17 cellular contexts compared by ENCODE assay signal in the genomic region with DNA sequence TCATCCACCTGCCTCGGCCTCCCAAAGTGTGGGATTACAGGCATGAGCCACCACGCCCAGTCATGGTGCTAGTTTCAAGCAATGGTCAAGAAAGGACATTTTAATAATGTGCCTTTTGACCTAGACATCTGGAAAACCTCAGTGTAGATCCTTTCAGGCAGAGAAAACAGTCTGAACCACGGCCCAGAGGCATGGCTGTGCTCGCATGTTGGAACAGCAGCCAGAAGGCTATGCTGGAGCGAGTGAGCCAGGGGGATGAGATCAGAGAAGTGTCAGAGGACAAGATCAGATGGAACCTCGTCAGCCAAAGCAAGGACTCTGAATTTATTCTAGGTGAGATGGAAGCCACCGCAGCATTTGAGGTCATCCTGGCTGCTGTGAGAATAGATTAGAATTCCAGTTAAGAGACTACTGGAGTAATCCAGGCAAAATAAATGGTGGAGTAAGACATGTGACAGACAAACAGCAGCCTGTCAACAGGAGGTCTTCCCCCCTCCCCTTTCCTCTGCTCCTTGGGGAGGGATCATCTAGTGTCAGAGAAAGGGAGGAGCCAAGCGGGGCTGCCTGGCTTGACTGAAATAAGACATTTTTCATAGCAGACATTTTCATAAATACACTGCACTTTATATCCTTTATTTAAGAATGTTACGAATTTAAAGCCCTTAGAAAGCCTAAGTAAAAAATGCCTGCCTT. TPM values are rescaled to one million over a fixed set of nuclear protein-coding genes. Genes with fewer than 3 reads are reported as not detected.
DNase-seq lines count a peak whose midpoint lies in the region; ATAC-seq, FAIRE-seq and TF ChIP-seq lines count a peak whose summit lies in the region.
"Had no signal": no experiment of that assay in that cellular context is flagged by ENCODE, and none has a peak within 500 bp of the region (broad histone marks: within the 10 kb centered on the region; RNA-seq: fewer than 3 reads in every experiment).

No MANE protein-coding gene starts in this region.

- no peaks in the 10 kb centered on the region for H3K9me3 ChIP-seq in K562 (replicated peaks; ENCODE audit: control insufficient read depth, insufficient read depth, low read depth, low read length)
- H3K9me3 ChIP-seq in psoas muscle: no peaks in the 10 kb centered on the region

- H3K4me3 ChIP-seq in K562 (no peak overlapping the region), psoas muscle (no peak overlapping the region)
- H3K4me3 ChIP-seq: dorsolateral prefrontal cortex had no signal

- H3K4me1 ChIP-seq in K562 (replicated peaks in 1 of 2; ENCODE audit: control insufficient read depth in 2 of 2, insufficient read depth in 2 of 2, low read length in 2 of 2) (peaks cover 5 to 13% of the 10 kb centered on the region in 2 experiments; a peak in 4 of 5 replicates), psoas muscle (no peaks in the 10 kb centered on the region)

- peak overlapping the region; percentile 30 for H3K4me2 ChIP-seq in K562 (ENCODE audit: insufficient read depth, low read length)

- H3K27ac ChIP-seq in K562 (ENCODE audit: extremely low read depth, low read depth, low read length) (0 out of 3 replicates have a peak overlapping the region, but pooled peaks have one; percentile 40), psoas muscle (no peak overlapping the region)
- H3K27ac ChIP-seq: dorsolateral prefrontal cortex had no signal

- peak; percentile 83 for ATAC-seq in K562
- peak; percentile 82 to 89 for ATAC-seq in left cardiac atrium
- peak in 3 of 4 donors; percentile 48 to 63 (median 54) for ATAC-seq in psoas muscle
- ATAC-seq in GM21529 (IDR thresholded peaks at IDR 0.05; ENCODE audit: unreplicated experiment): no peak
- ATAC-seq: natural killer cell had no signal

- no peak for TF ChIP-seq EP300 in K562 (IDR thresholded peaks at IDR 0.05; ENCODE audit: low read length)

- DNase-seq in ELF-1 (ENCODE audit: low read depth, low spot score) (peak; percentile 18), K562 (ENCODE audit: extremely low read depth in 1 of 4, low spot score in 3 of 4) (peak in 2 of 4 experiments; percentile 18 to 35), left cardiac atrium (peak; percentile 33), psoas muscle (peak; percentile 55 to 58), epidermal melanocyte (ENCODE audit: insufficient read length, low spot score) (no peak), DMS153 treated with DMSO at 0.1 percent for 48 hours (lab: John Stamatoyannopoulos, UW; ENCODE audit: unreplicated experiment) (no peak), amygdala (lab: John Stamatoyannopoulos, UW) (no peak)
- DNase-seq: activated CD4-positive, alpha-beta T cell treated with anti-CD3 and anti-CD28 coated beads for 1 hour; activated naive CD4-positive, alpha-beta T cell; dorsolateral prefrontal cortex; Kasumi-1; natural killer cell; NCI-H1105 treated with DMSO at 0.1 percent for 48 hours; SHP77 treated with DMSO at 0.1 percent for 48 hours had no signal

- no peaks in the 10 kb centered on the region for H4K20me1 ChIP-seq in K562 (replicated peaks; ENCODE audit: control insufficient read depth, insufficient read depth, low read length)

- no TSS peak for BruUV-seq in K562 (replicated peaks; lab: Mats Ljungman, UMichigan)

- no peak for TF ChIP-seq CTCF in K562 (IDR thresholded peaks at IDR 0.05 in 2 of 3, conservative IDR thresholded peaks at IDR 0.05 in 1 of 3; ENCODE audit: insufficient read depth in 2 of 3, low read depth in 1 of 3, low read length in 3 of 3)
- TF ChIP-seq CTCF in psoas muscle (IDR thresholded peaks at IDR 0.05): no peak

- TF ChIP-seq RAD21 in K562 (CRISPR knock-in tag; conservative IDR thresholded peaks at IDR 0.05 in 1 of 2, IDR thresholded peaks at IDR 0.05 in 1 of 2): no peak

- POLR2A ChIA-PET in K562 (lab: Yijun Ruan, JAX): no interaction called here

- H3K79me2 ChIP-seq in K562 (ENCODE audit: control insufficient read depth, insufficient read depth, low read length): no peaks in the 10 kb centered on the region

- no peak for FAIRE-seq in K562 (lab: Jason Lieb, UNC)
- FAIRE-seq: H54 had no signal

- intact Hi-C loops in K562 (cut with micrococcal nuclease) (no loop called here), left cardiac atrium (cut with DNase I) (no loop called here), psoas muscle (cut with DNase I) (no loop called here)

- in situ Hi-C loops in K562 (cut with MboI): no loop called here

- peak overlapping the region; percentile 72 for H2AFZ ChIP-seq in K562 (ENCODE audit: low read depth, low read length)

- TF ChIP-seq POLR2A in K562 (conservative IDR thresholded peaks at IDR 0.05): no peak

- CTCF ChIA-PET in K562 (lab: Yijun Ruan, JAX; ENCODE audit: low intra/inter-chr PET ratio): no interaction called here

- H3K27me3 ChIP-seq in K562 (ENCODE audit: control insufficient read depth in 2 of 2, insufficient read depth in 2 of 2, low read length in 2 of 2): no peaks in the 10 kb centered on the region
- H3K27me3 ChIP-seq in psoas muscle (ENCODE audit: insufficient read depth in 3 of 3, low read length in 2 of 3): no peaks in the 10 kb centered on the region
- H3K27me3 ChIP-seq: dorsolateral prefrontal cortex had no signal

- WGBS in K562 (ENCODE audit: insufficient coverage, low coverage, missing lambda C conversion rate): 49% methylated on average over 8 of the region's 9 CpGs
- 54 to 79% (median 56%) methylated on average over 9 of the region's 9 CpGs for WGBS in psoas muscle, 3 donors

- H3K9me1 ChIP-seq in K562 (ENCODE audit: control insufficient read depth, insufficient read depth, low read length): no peaks in the 10 kb centered on the region

- no peak overlapping the region for H3K9ac ChIP-seq in K562 (ENCODE audit: insufficient read depth in 1 of 2, low read depth in 2 of 2, low read length in 2 of 2)

- H3K36me3 ChIP-seq in K562 (ENCODE audit: control insufficient read depth, insufficient read depth, low read length): no peaks in the 10 kb centered on the region
- H3K36me3 ChIP-seq in psoas muscle (ENCODE audit: insufficient read depth in 1 of 2, low read depth in 1 of 2): peaks cover 2 to 27% of the 10 kb centered on the region in 2 donors

TF ChIP-seq in K562, 482 proteins besides CTCF, POLR2A, EP300 and RAD21 (continues in another document):
- TF ChIP-seq, protein P1, sequence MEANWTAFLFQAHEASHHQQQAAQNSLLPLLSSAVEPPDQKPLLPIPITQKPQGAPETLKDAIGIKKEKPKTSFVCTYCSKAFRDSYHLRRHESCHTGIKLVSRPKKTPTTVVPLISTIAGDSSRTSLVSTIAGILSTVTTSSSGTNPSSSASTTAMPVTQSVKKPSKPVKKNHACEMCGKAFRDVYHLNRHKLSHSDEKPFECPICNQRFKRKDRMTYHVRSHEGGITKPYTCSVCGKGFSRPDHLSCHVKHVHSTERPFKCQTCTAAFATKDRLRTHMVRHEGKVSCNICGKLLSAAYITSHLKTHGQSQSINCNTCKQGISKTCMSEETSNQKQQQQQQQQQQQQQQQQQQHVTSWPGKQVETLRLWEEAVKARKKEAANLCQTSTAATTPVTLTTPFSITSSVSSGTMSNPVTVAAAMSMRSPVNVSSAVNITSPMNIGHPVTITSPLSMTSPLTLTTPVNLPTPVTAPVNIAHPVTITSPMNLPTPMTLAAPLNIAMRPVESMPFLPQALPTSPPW (CRISPR knock-in tag; IDR thresholded peaks at IDR 0.05): peak; percentile 40
- TF ChIP-seq FOXJ2 (tag; IDR thresholded peaks at IDR 0.05): 0 out of 2 replicates have a peak, but pooled peaks have one; percentile 21
- TF ChIP-seq ZNF707 (CRISPR knock-in tag; conservative IDR thresholded peaks at IDR 0.05): no peak
- TF ChIP-seq, protein P2, sequence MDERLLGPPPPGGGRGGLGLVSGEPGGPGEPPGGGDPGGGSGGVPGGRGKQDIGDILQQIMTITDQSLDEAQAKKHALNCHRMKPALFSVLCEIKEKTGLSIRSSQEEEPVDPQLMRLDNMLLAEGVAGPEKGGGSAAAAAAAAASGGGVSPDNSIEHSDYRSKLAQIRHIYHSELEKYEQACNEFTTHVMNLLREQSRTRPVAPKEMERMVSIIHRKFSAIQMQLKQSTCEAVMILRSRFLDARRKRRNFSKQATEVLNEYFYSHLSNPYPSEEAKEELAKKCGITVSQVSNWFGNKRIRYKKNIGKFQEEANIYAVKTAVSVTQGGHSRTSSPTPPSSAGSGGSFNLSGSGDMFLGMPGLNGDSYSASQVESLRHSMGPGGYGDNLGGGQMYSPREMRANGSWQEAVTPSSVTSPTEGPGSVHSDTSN (CRISPR knock-in tag; IDR thresholded peaks at IDR 0.05; ENCODE audit: low read depth): no peak
- TF ChIP-seq, protein P2 (tag; conservative IDR thresholded peaks at IDR 0.05; ENCODE audit: low read depth): 0 out of 2 replicates have a peak, but pooled peaks have one; percentile 22
- TF ChIP-seq HNRNPLL (IDR thresholded peaks at IDR 0.05; ENCODE audit: low read depth, low read length, poor library complexity, severe bottlenecking): no peak

RNA-seq across cellular contexts. Expression of a gene that starts 40.5 kb away (rescaled TPM):
- total RNA-seq in K562 (2011; cell fraction: chromatin; rRNA removed; ENCODE audit: low replicate concordance): not detected in 2 replicates
- not detected in 2 replicates for total RNA-seq in K562 (2011; cell fraction: nucleolus; rRNA removed)
- not detected in 2 replicates for total RNA-seq in K562 (2011; cell fraction: nucleoplasm; rRNA removed)
- total RNA-seq in K562 (2014; rRNA removed): not detected in 2 replicates
- not detected in 2 replicates for total RNA-seq in K562 (2014; rRNA removed; fragmentation: Illumina TruSeq; extraction: Trizol)
- total RNA-seq in K562 (2015; rRNA removed; fragmentation: Illumina TruSeq; extraction: Trizol): not detected in 2 replicates
- not detected in 2 replicates for total RNA-seq in K562 (2021)
- 0.04 TPM in 1 of 2 replicates, not detected in the other for polyA plus RNA-seq in K562 (2011; rRNA removed)
- not detected in 2 replicates for polyA plus RNA-seq in K562 (2011; cell fraction: cytosol; rRNA removed)
- polyA plus RNA-seq in K562 (2011; cell fraction: nucleus; rRNA removed): 0.06 TPM in 1 of 2 replicates, not detected in the other
- 0.10 and 0.36 TPM in 2 replicates for polyA plus RNA-seq in K562 (2012)
- polyA plus RNA-seq in K562 (2014; fragmentation: Illumina TruSeq; extraction: Trizol): not detected in 2 replicates
- under 1 TPM in 1 of 2 experiments, not detected in 1; 0.06 TPM for polyA plus RNA-seq in K562 (2014; fragmentation: Nextera tagmentation; extraction: Ambion mirVana)
- polyA plus RNA-seq in K562 (2014; rRNA removed): not detected in 2 replicates
- polyA minus RNA-seq in K562 (2011; rRNA and poly(A)+ RNA removed): not detected in 2 replicates
- not detected in 2 replicates for polyA minus RNA-seq in K562 (2011; cell fraction: cytosol; rRNA and poly(A)+ RNA removed)
- not detected in 2 replicates for polyA minus RNA-seq in K562 (2011; cell fraction: nucleus; rRNA and poly(A)+ RNA removed)
- total RNA-seq in left cardiac atrium: 1 to 10 TPM; 2.1 to 3.7 TPM
- total RNA-seq in psoas muscle: under 1 TPM in 3 of 4 donors, not detected in 1; 0.12 to 0.64 (median 0.43) TPM
- under 1 TPM; 0.11 to 0.29 (median 0.17) TPM for polyA plus RNA-seq in psoas muscle
- total RNA-seq: T-helper 2 cell treated with Interferon-gamma antibody and Interleukin-4, amounts not matched to agents 100 ng/mL and 5 ng/mL, for 36 hours had no signal

Comparison
In these comparisons a context has a peak if more than half of its experiments do, and no peak if none do; other contexts are left out.
1. DNase-seq: peak in ELF-1 (single experiment), left cardiac atrium (single experiment) and psoas muscle (2 of 2); none in epidermal melanocyte (single experiment), DMS153 treated with DMSO at 0.1 percent for 48 hours (single experiment) and amygdala (0 of 56).